Comparison of ENCODE assay signal across 1 cellular context in the genomic region with DNA sequence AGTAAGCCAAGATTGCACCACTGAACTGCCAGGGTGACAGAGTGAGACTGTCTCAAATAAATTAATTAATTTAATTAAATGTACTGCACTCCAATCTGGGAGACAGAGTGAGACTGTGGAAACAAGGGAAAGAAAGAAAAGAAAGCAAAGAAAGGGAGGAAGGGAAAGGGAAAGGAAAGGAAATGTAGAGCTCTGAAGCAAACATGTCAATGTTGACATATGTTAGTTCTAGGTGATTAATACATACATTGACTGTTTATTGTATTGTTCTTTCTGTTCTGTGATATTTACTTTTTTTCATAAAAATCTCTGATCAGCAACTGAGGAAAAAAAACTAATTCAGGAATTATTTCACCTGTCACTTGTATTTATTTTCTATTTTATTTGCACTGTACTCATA.
TF ChIP-seq lines count a peak whose summit lies in the region.

No MANE protein-coding gene starts in this region.

TF ChIP-seq in SK-N-SH treated with all-trans-retinoic acid at 6 μM for 48 hours, 23 proteins besides CTCF, POLR2A, EP300 and RAD21 (continued from another document):
- TF ChIP-seq, protein P1, sequence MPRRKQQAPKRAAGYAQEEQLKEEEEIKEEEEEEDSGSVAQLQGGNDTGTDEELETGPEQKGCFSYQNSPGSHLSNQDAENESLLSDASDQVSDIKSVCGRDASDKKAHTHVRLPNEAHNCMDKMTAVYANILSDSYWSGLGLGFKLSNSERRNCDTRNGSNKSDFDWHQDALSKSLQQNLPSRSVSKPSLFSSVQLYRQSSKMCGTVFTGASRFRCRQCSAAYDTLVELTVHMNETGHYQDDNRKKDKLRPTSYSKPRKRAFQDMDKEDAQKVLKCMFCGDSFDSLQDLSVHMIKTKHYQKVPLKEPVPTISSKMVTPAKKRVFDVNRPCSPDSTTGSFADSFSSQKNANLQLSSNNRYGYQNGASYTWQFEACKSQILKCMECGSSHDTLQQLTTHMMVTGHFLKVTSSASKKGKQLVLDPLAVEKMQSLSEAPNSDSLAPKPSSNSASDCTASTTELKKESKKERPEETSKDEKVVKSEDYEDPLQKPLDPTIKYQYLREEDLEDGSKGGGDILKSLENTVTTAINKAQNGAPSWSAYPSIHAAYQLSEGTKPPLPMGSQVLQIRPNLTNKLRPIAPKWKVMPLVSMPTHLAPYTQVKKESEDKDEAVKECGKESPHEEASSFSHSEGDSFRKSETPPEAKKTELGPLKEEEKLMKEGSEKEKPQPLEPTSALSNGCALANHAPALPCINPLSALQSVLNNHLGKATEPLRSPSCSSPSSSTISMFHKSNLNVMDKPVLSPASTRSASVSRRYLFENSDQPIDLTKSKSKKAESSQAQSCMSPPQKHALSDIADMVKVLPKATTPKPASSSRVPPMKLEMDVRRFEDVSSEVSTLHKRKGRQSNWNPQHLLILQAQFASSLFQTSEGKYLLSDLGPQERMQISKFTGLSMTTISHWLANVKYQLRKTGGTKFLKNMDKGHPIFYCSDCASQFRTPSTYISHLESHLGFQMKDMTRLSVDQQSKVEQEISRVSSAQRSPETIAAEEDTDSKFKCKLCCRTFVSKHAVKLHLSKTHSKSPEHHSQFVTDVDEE (CRISPR knock-in tag; IDR thresholded peaks at IDR 0.05): no peak
- TF ChIP-seq RARB (CRISPR knock-in tag; IDR thresholded peaks at IDR 0.05) (no peak), SNAI2 (CRISPR knock-in tag; IDR thresholded peaks at IDR 0.05) (no peak)
